8 cellular contexts compared by ENCODE assay signal in genomic region chr4:101205878-101206277, GRCh38.
A peak's percentile ranks its signal among the peaks of the same experiment; 100 is the strongest.
DNase-seq lines count a peak whose midpoint lies in the region; ATAC-seq, FAIRE-seq and TF ChIP-seq lines count a peak whose summit lies in the region.

No MANE protein-coding gene starts in this region.

- dilution Hi-C loops in keratinocyte (cut with MboI; ENCODE audit: extremely low pct_ligation_motif_present, low sequenced_read_pairs): no loop called here

- H3K9me3 Mint-ChIP-seq in activated CD8-positive, alpha-beta T cell treated with anti-CD3 and anti-CD28 coated beads, Interleukin-2, amount 10 ng/mL, durations not matched to agents 7 days and 5 days (ENCODE audit: insufficient read depth): peaks cover 8% of the 10 kb centered on the region

- H3K4me1 Mint-ChIP-seq in activated CD8-positive, alpha-beta T cell treated with anti-CD3 and anti-CD28 coated beads, Interleukin-2, amount 10 ng/mL, durations not matched to agents 7 days and 5 days (ENCODE audit: low read depth): peaks cover 39% of the 10 kb centered on the region

- H3K4me3 Mint-ChIP-seq in activated CD8-positive, alpha-beta T cell treated with anti-CD3 and anti-CD28 coated beads, Interleukin-2, amount 10 ng/mL, durations not matched to agents 7 days and 5 days: peak overlapping the region; percentile 33

- CTCF ChIA-PET in activated CD8-positive, alpha-beta T cell treated with anti-CD3 and anti-CD28 coated beads, Interleukin-2, amount 10 ng/mL, durations not matched to agents 7 days and 5 days (lab: Charles Lee): no interaction called here

- TF ChIP-seq CTCF in keratinocyte (optimal IDR thresholded peaks at IDR 0.05 in 1 of 3, IDR thresholded peaks at IDR 0.05 in 1 of 3, conservative IDR thresholded peaks at IDR 0.05 in 1 of 3; ENCODE audit: extremely low read depth in 1 of 3, insufficient read depth in 2 of 3, low read length in 3 of 3): no peak
- TF ChIP-seq CTCF in MM.1S (IDR thresholded peaks at IDR 0.05; ENCODE audit: low read length): no peak

- ATAC-seq in Right ventricle myocardium superior (ENCODE audit: poor library complexity) (peak; percentile 22), HG03354 (IDR thresholded peaks at IDR 0.05; ENCODE audit: poor library complexity, severe bottlenecking, unreplicated experiment) (peak; percentile 97)
- peak; percentile 100 for ATAC-seq in activated CD8-positive, alpha-beta T cell treated with anti-CD3 and anti-CD28 coated beads, Interleukin-2, amount 10 ng/mL, durations not matched to agents 7 days and 5 days

- H3K27me3 Mint-ChIP-seq in activated CD8-positive, alpha-beta T cell treated with anti-CD3 and anti-CD28 coated beads, Interleukin-2, amount 10 ng/mL, durations not matched to agents 7 days and 5 days (ENCODE audit: low read depth): no peaks in the 10 kb centered on the region

- peaks cover 15% of the 10 kb centered on the region for H3K36me3 Mint-ChIP-seq in activated CD8-positive, alpha-beta T cell treated with anti-CD3 and anti-CD28 coated beads, Interleukin-2, amount 10 ng/mL, durations not matched to agents 7 days and 5 days (ENCODE audit: low read depth)

- H3K36me3 ChIP-seq in keratinocyte (ENCODE audit: control insufficient read depth in 2 of 2, extremely low read depth in 1 of 2, insufficient read depth in 2 of 2, low read length in 2 of 2) (no peaks in the 10 kb centered on the region), MM.1S (replicated peaks; ENCODE audit: insufficient read depth, low read length) (no peaks in the 10 kb centered on the region)

- peaks cover 56% of the 10 kb centered on the region for H3K79me2 ChIP-seq in keratinocyte (ENCODE audit: control insufficient read depth, insufficient read depth, low read length)
- H3K79me2 ChIP-seq in MM.1S (ENCODE audit: low read length): peaks cover 39% of the 10 kb centered on the region

- POLR2A ChIA-PET in activated CD8-positive, alpha-beta T cell treated with anti-CD3 and anti-CD28 coated beads, Interleukin-2, amount 10 ng/mL, durations not matched to agents 7 days and 5 days (lab: Charles Lee): no interaction called here

- no peaks in the 10 kb centered on the region for H3K27me3 ChIP-seq in keratinocyte (ENCODE audit: control insufficient read depth, extremely low read depth, insufficient read depth, low read length)
- H3K27me3 ChIP-seq in MM.1S (replicated peaks; ENCODE audit: insufficient read depth, low read length): no peaks in the 10 kb centered on the region

- intact Hi-C loops in Right ventricle myocardium superior (cut with DNase I) (no loop called here), cardiac septum (cut with DNase I) (no loop called here)

- H3K4me1 ChIP-seq in keratinocyte (ENCODE audit: control insufficient read depth, extremely low read depth, insufficient read depth, low read length): peaks cover 10% of the 10 kb centered on the region
- no peaks in the 10 kb centered on the region for H3K4me1 ChIP-seq in MM.1S (ENCODE audit: low read length)

- no peak overlapping the region for H2AFZ ChIP-seq in keratinocyte (ENCODE audit: control insufficient read depth, low read length)
- no peak overlapping the region for H2AFZ ChIP-seq in MM.1S (ENCODE audit: low read length)

- no peak overlapping the region for H3K4me2 ChIP-seq in keratinocyte (ENCODE audit: control insufficient read depth, extremely low read depth, insufficient read depth, low read depth, low read length)
- no peak overlapping the region for H3K4me2 ChIP-seq in MM.1S (ENCODE audit: low read depth, low read length)

- no peaks in the 10 kb centered on the region for H3K9me3 ChIP-seq in keratinocyte (ENCODE audit: control insufficient read depth, low read depth, low read length)
- H3K9me3 ChIP-seq in MM.1S (replicated peaks; ENCODE audit: insufficient read depth, low read length): no peaks in the 10 kb centered on the region

- FAIRE-seq in keratinocyte (lab: Jason Lieb, UNC): peak; percentile 13

- H3K27ac ChIP-seq in keratinocyte (ENCODE audit: control insufficient read depth, insufficient read depth, low read length): no peak overlapping the region
- H3K27ac ChIP-seq in MM.1S (ENCODE audit: low read length): no peak overlapping the region

- H3K9ac ChIP-seq in keratinocyte (ENCODE audit: control insufficient read depth, extremely low read depth, insufficient read depth, low read length): no peak overlapping the region
- H3K9ac ChIP-seq in MM.1S (ENCODE audit: low read length): no peak overlapping the region

- H3K9me2 ChIP-seq in MM.1S (replicated peaks; ENCODE audit: insufficient read depth, low read length): no peaks in the 10 kb centered on the region

- DNase-seq in Right ventricle myocardium superior (no peak), cardiac septum (ENCODE audit: low spot score) (no peak), keratinocyte (ENCODE audit: low read depth, low spot score) (no peak), MM.1S (no peak), AG08395 (ENCODE audit: low spot score) (no peak), OCI-M2 (lab: John Stamatoyannopoulos, UW; ENCODE audit: unreplicated experiment) (no peak)
- DNase-seq in activated CD8-positive, alpha-beta T cell treated with anti-CD3 and anti-CD28 coated beads, Interleukin-2, amount 10 ng/mL, durations not matched to agents 7 days and 5 days: peak; percentile 78

- H3K9me1 ChIP-seq in keratinocyte (ENCODE audit: control insufficient read depth, extremely low read depth, insufficient read depth, low read length): peaks cover 3% of the 10 kb centered on the region

- H3F3A ChIP-seq in MM.1S (ENCODE audit: insufficient read depth, low read length): no peaks in the 10 kb centered on the region

- H3K4me3 ChIP-seq in keratinocyte (ENCODE audit: control insufficient read depth in 2 of 3, extremely low read depth in 1 of 3, insufficient read depth in 2 of 3, low read depth in 1 of 3, low read length in 3 of 3) (no peak overlapping the region), MM.1S (ENCODE audit: low read length) (no peak overlapping the region)

- H4K20me1 ChIP-seq in keratinocyte (ENCODE audit: control insufficient read depth, extremely low read depth, insufficient read depth, low read length): no peaks in the 10 kb centered on the region
- H4K20me1 ChIP-seq in MM.1S (ENCODE audit: insufficient read depth, low read length): no peaks in the 10 kb centered on the region

- peak overlapping the region; percentile 66 for H3K27ac Mint-ChIP-seq in activated CD8-positive, alpha-beta T cell treated with anti-CD3 and anti-CD28 coated beads, Interleukin-2, amount 10 ng/mL, durations not matched to agents 7 days and 5 days

Comparison
In these comparisons a context has a peak if more than half of its experiments do, and no peak if none do; other contexts are left out.
1. ATAC-seq: peak in every context shown above with its lines; median percentile 100 in activated CD8-positive, alpha-beta T cell treated with anti-CD3 and anti-CD28 coated beads, Interleukin-2, amount 10 ng/mL, durations not matched to agents 7 days and 5 days; 97 in HG03354; 22 in Right ventricle myocardium superior.